8 cellular contexts compared by ENCODE assay signal in genomic region chr19:29942404-29943261, GRCh38. TPM values are rescaled to one million over a fixed set of nuclear protein-coding genes. Genes with fewer than 3 reads are reported as not detected.
DNase-seq lines count a peak whose midpoint lies in the region; ATAC-seq and TF ChIP-seq lines count a peak whose summit lies in the region.

No MANE protein-coding gene starts in this region.

- H3K9me3 Mint-ChIP-seq in immature natural killer cell = no peaks in the 10 kb centered on the region

- no peaks in the 10 kb centered on the region for H3K27me3 ChIP-seq in body of pancreas

- no peaks in the 10 kb centered on the region for H3K36me3 ChIP-seq in body of pancreas (replicated peaks in 1 of 2; ENCODE audit: insufficient read depth in 1 of 2, low read depth in 2 of 2)

- peak overlapping the region; percentile 8 to 77 (median 52) for H3K27ac ChIP-seq in body of pancreas

- WGBS in body of pancreas, 2 donors = 1 to 6% methylated on average over 19 to 77 of the region's 79 CpGs

- TF ChIP-seq CTCF in body of pancreas (IDR thresholded peaks at IDR 0.05) = peak in 1 of 7 experiments; percentile 19

- peak overlapping the region; percentile 58 to 80 for H3K4me3 ChIP-seq in body of pancreas

- intact Hi-C loops in body of pancreas (cut with DNase I) = no loop called here

- DNase-seq in NCI-H1092 (lab: John Stamatoyannopoulos, UW) (peak; percentile 16), UCSD-AML1 (lab: John Stamatoyannopoulos, UW; ENCODE audit: unreplicated experiment) (peak; percentile 74), body of pancreas (peak; percentile 57 to 73 (median 62)), immature natural killer cell (peak; percentile 72 to 76 (median 76)), AG08395 (ENCODE audit: low spot score) (no peak)
- DNase-seq in stimulated activated CD4-positive, alpha-beta T cell treated with anti-CD3 and anti-CD28 coated beads, Interleukin-15, amount 100 ng/mL, for 1 hour (ENCODE audit: low read depth in 1 of 2, low spot score in 1 of 2) = peak; percentile 45 to 59

- peak; percentile 72 for ATAC-seq in GM18498 (IDR thresholded peaks at IDR 0.05; ENCODE audit: unreplicated experiment)
- peak; percentile 74 for ATAC-seq in HG02588 (IDR thresholded peaks at IDR 0.05; ENCODE audit: unreplicated experiment)
- ATAC-seq in body of pancreas = peak; percentile 81

- H3K27ac Mint-ChIP-seq in immature natural killer cell = peak overlapping the region; percentile 60 to 94 (median 90)

- peak overlapping the region; percentile 92 to 95 (median 95) for H3K4me3 Mint-ChIP-seq in immature natural killer cell

- TF ChIP-seq POLR2A in body of pancreas (IDR thresholded peaks at IDR 0.05) = peak in 1 of 3 donors; percentile 32

- peaks cover 30% of the 10 kb centered on the region for H3K4me1 ChIP-seq in body of pancreas

- peaks cover 44 to 55% of the 10 kb centered on the region in 2 donors for H3K4me1 Mint-ChIP-seq in immature natural killer cell

- peaks cover 3 to 5% (median 4%) of the 10 kb centered on the region in 3 donors for H3K27me3 Mint-ChIP-seq in immature natural killer cell (ENCODE audit: low read depth in 3 of 3)

- no peaks in the 10 kb centered on the region for H3K36me3 Mint-ChIP-seq in immature natural killer cell

- no peaks in the 10 kb centered on the region for H3K9me3 ChIP-seq in body of pancreas

RNA-seq across cellular contexts. Expression of gene URI1, which starts 0.6 kb away (rescaled TPM):
- total RNA-seq in body of pancreas = 10 to 100 TPM; 38.2 to 60.7 TPM
- 10 to 100 TPM; 15.6 to 24.6 (median 18.1) TPM for polyA plus RNA-seq in immature natural killer cell
